ENCODE assay signal across 29 cellular contexts in genomic region chr5:95526871-95527270, GRCh38.
"Had no signal": no experiment of that assay in that cellular context is flagged by ENCODE, and none has a peak within 500 bp of the region (broad histone marks: within the 10 kb centered on the region; RNA-seq: fewer than 3 reads in every experiment).

No MANE protein-coding gene starts in this region.

- DNase-seq: activated CD4-positive, alpha-beta memory T cell treated with anti-CD3 and anti-CD28 coated beads, Interleukin-2, amount 10 ng/mL, durations not matched to agents 7 days and 5 days; activated CD4-positive, alpha-beta T cell treated with anti-CD3 and anti-CD28 coated beads, Interleukin-2, amount 50 U/mL, for 1 hour; activated CD4-positive, CD25-positive, alpha-beta regulatory T cell; activated gamma-delta T cell treated with Interleukin-2 at 50 U/mL for 16 hours; activated naive CD4-positive, alpha-beta T cell treated with anti-CD3 and anti-CD28 coated beads, Interleukin-2, amount 10 ng/mL, durations not matched to agents 7 days and 5 days; activated naive CD8-positive, alpha-beta T cell treated with anti-CD3 and anti-CD28 coated beads for 36 hours; activated T-cell treated with anti-CD3 and anti-CD28 coated beads for 4 hours; activated T-cell treated with anti-CD3 and anti-CD28 coated beads, Interleukin-2, amount 50 U/mL, for 48 hours; adrenal gland; aorta; brain microvascular endothelial cell; MG63; MV-4-11; NCI-H1092 treated with DMSO at 0.1 percent for 48 hours; NCI-H1417 treated with DMSO at 0.1 percent for 48 hours; NCI-H1694 treated with DMSO at 0.1 percent for 48 hours; NCI-H2029 treated with DMSO at 0.1 percent for 48 hours; NCI-H510A treated with DMSO at 0.1 percent for 48 hours; NCI-H69; NK-92 treated with Interleukin-12 subunit alpha and Interleukin-12 subunit beta, amount 100 ng/mL, for 24 hours; OCI-M1; RPMI8226; SK-N-SH; T-helper 1 cell had no signal

- H3K4me1 ChIP-seq: adrenal gland had no signal

- H3K9ac ChIP-seq: SK-N-SH had no signal

- H3K27me3 ChIP-seq: adrenal gland, brain microvascular endothelial cell, cardiac muscle cell, MG63 had no signal

- H3K4me2 ChIP-seq: SK-N-SH had no signal

- H3K27me3 Mint-ChIP-seq: activated CD4-positive, alpha-beta memory T cell treated with anti-CD3 and anti-CD28 coated beads, Interleukin-2, amount 10 ng/mL, durations not matched to agents 7 days and 5 days; activated naive CD4-positive, alpha-beta T cell treated with anti-CD3 and anti-CD28 coated beads, Interleukin-2, amount 10 ng/mL, durations not matched to agents 7 days and 5 days; activated naive CD8-positive, alpha-beta T cell treated with anti-CD3 and anti-CD28 coated beads for 36 hours had no signal

- ATAC-seq: Panc1, Right ventricle myocardium inferior had no signal

- H3K4me3 ChIP-seq: adrenal gland, cardiac muscle cell, MG63 had no signal

- H3K27ac ChIP-seq: adrenal gland, brain microvascular endothelial cell, cardiac muscle cell, VCaP had no signal

- H3K9me3 ChIP-seq: adrenal gland, MG63, SK-N-SH had no signal

- H3K9me3 Mint-ChIP-seq: activated CD4-positive, alpha-beta memory T cell treated with anti-CD3 and anti-CD28 coated beads, Interleukin-2, amount 10 ng/mL, durations not matched to agents 7 days and 5 days; activated naive CD4-positive, alpha-beta T cell treated with anti-CD3 and anti-CD28 coated beads, Interleukin-2, amount 10 ng/mL, durations not matched to agents 7 days and 5 days; activated naive CD8-positive, alpha-beta T cell treated with anti-CD3 and anti-CD28 coated beads for 36 hours; activated T-helper 2 cell treated with anti-CD3 and anti-CD28 coated beads, Interferon-gamma antibody, Interleukin-2, Interleukin-4, amounts not matched to agents 10 μg/mL and 5 μg/mL and 100 μg/mL, durations not matched to agents 14 hours and 24 hours and 36 hours had no signal

- H3K27ac Mint-ChIP-seq: activated CD4-positive, alpha-beta memory T cell treated with anti-CD3 and anti-CD28 coated beads, Interleukin-2, amount 10 ng/mL, durations not matched to agents 7 days and 5 days; activated naive CD4-positive, alpha-beta T cell treated with anti-CD3 and anti-CD28 coated beads, Interleukin-2, amount 10 ng/mL, durations not matched to agents 7 days and 5 days; activated naive CD8-positive, alpha-beta T cell treated with anti-CD3 and anti-CD28 coated beads for 36 hours; activated T-helper 2 cell treated with anti-CD3 and anti-CD28 coated beads, Interferon-gamma antibody, Interleukin-2, Interleukin-4, amounts not matched to agents 10 μg/mL and 5 μg/mL and 100 μg/mL, durations not matched to agents 14 hours and 24 hours and 36 hours had no signal

- H3K4me1 Mint-ChIP-seq: activated CD4-positive, alpha-beta memory T cell treated with anti-CD3 and anti-CD28 coated beads, Interleukin-2, amount 10 ng/mL, durations not matched to agents 7 days and 5 days; activated naive CD4-positive, alpha-beta T cell treated with anti-CD3 and anti-CD28 coated beads, Interleukin-2, amount 10 ng/mL, durations not matched to agents 7 days and 5 days; activated naive CD8-positive, alpha-beta T cell treated with anti-CD3 and anti-CD28 coated beads for 36 hours had no signal

- H3K4me3 Mint-ChIP-seq: activated CD4-positive, alpha-beta memory T cell treated with anti-CD3 and anti-CD28 coated beads, Interleukin-2, amount 10 ng/mL, durations not matched to agents 7 days and 5 days; activated naive CD4-positive, alpha-beta T cell treated with anti-CD3 and anti-CD28 coated beads, Interleukin-2, amount 10 ng/mL, durations not matched to agents 7 days and 5 days; activated naive CD8-positive, alpha-beta T cell treated with anti-CD3 and anti-CD28 coated beads for 36 hours had no signal
